15 cellular contexts compared by ENCODE assay signal in the genomic region with DNA sequence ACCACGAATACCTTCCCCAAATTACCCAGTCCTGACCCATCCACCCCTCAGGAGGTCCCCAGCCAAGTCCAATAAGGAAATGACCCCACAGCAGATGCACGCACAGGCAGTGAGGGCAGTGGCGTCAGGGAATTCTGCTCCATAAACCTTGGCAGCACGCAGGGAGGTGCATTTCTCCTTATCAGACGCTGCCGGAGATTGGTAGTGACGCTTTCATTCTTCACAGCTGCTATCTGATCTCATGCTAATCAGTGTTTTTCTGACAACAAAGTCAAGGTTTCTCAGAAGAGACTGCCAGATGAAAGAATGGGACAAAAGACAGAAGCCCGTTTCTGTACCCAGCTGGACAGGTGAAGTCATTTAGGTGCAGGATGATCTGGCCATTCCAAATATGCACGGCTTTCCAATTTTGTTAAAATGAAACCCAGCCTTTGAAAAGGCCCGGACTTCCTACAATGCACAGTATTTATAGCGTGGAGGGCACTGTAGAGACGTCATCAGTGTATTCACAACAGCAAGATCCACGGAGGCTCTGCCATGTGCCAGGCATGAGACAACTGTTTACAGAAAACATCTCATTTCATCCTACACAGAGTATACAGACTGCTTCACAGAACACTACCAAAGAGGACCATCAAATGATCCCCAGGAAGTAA. TPM values are rescaled to one million over a fixed set of nuclear protein-coding genes. Genes with fewer than 3 reads are reported as not detected.
DNase-seq lines count a peak whose midpoint lies in the region; ATAC-seq lines count a peak whose summit lies in the region.
"Had no signal": no experiment of that assay in that cellular context is flagged by ENCODE, and none has a peak within 500 bp of the region (broad histone marks: within the 10 kb centered on the region; RNA-seq: fewer than 3 reads in every experiment).

No MANE protein-coding gene starts in this region.

- ATAC-seq in left colon (peak; percentile 72), sciatic nerve (peak; percentile 56), GM18907 (IDR thresholded peaks at IDR 0.05; ENCODE audit: unreplicated experiment) (no peak)

- intact Hi-C loops in left colon (cut with DNase I, micrococcal nuclease): no loop called here
- intact Hi-C loops in sciatic nerve (cut with DNase I): no loop called here

- DNase-seq in NCI-H146 treated with DMSO at 0.1 percent for 48 hours (lab: John Stamatoyannopoulos, UW; ENCODE audit: unreplicated experiment): peak; percentile 23
- peak; percentile 21 for DNase-seq in dermis blood vessel endothelial cell
- peak; percentile 60 to 79 for DNase-seq in left colon
- no peak for DNase-seq in sciatic nerve (ENCODE audit: low spot score)
- DNase-seq in activated T-cell treated with anti-CD3 and anti-CD28 coated beads, Interleukin-2, amount 50 U/mL, for 1 hour: no peak
- DNase-seq in DMS153 treated with DMSO at 0.1 percent for 48 hours (lab: John Stamatoyannopoulos, UW; ENCODE audit: unreplicated experiment): no peak
- no peak for DNase-seq in activated CD4-positive, alpha-beta T cell treated with anti-CD3 and anti-CD28 coated beads for 4 hours
- DNase-seq: activated CD4-positive, alpha-beta T cell treated with anti-CD3 and anti-CD28 coated beads, Interleukin-2, amount 50 U/mL, for 48 hours; activated effector memory CD4-positive, alpha-beta T cell treated with Interleukin-2 at 50 U/mL for 16 hours; HCEC 1CT; MG63; NCI-H345; right lobe of liver; stimulated activated naive CD4-positive, alpha-beta T cell treated with Interleukin-2 at 50 U/mL for 16 hours had no signal

RNA-seq across cellular contexts. Expression of a gene that starts 35.3 kb away (rescaled TPM):
- 6.5 and 8.1 TPM in 2 replicates for total RNA-seq in dermis blood vessel endothelial cell
- 10 to 100 TPM; 11.0 to 12.2 TPM for total RNA-seq in left colon
- total RNA-seq in sciatic nerve: 38.7 TPM

Comparison
In these comparisons a context has a peak if more than half of its experiments do, and no peak if none do; other contexts are left out.
1. DNase-seq: peak in NCI-H146 treated with DMSO at 0.1 percent for 48 hours (single experiment), dermis blood vessel endothelial cell (single experiment) and left colon (2 of 2); none in sciatic nerve (single experiment), activated T-cell treated with anti-CD3 and anti-CD28 coated beads, Interleukin-2, amount 50 U/mL, for 1 hour (single experiment), DMS153 treated with DMSO at 0.1 percent for 48 hours (single experiment) and activated CD4-positive, alpha-beta T cell treated with anti-CD3 and anti-CD28 coated beads for 4 hours (0 of 2).